ENCODE assay signal across 8 cellular contexts in genomic region chr9:35813434-35814105, GRCh38. TPM values are rescaled to one million over a fixed set of nuclear protein-coding genes. Genes with fewer than 3 reads are reported as not detected.
A peak's percentile ranks its signal among the peaks of the same experiment; 100 is the strongest.
DNase-seq lines count a peak whose midpoint lies in the region; ATAC-seq and TF ChIP-seq lines count a peak whose summit lies in the region.

No MANE protein-coding gene starts in this region.

- no peaks in the 10 kb centered on the region for H3K27me3 ChIP-seq in heart right ventricle
- H3K27me3 ChIP-seq in gastroesophageal sphincter: no peaks in the 10 kb centered on the region
- H3K27me3 ChIP-seq in skeletal muscle tissue (ENCODE audit: control insufficient read depth in 3 of 3, insufficient read depth in 3 of 3, low read length in 3 of 3): no peaks in the 10 kb centered on the region

- TF ChIP-seq EP300 in gastroesophageal sphincter (IDR thresholded peaks at IDR 0.05): no peak

- no peak for DNase-seq in heart right ventricle
- no peak for DNase-seq in left cardiac atrium
- DNase-seq in SW480 (ENCODE audit: low spot score): peak; percentile 57
- no peak for DNase-seq in occipital lobe (lab: John Stamatoyannopoulos, UW)
- DNase-seq in MV-4-11 (lab: John Stamatoyannopoulos, UW): no peak

- H3K9ac ChIP-seq in skeletal muscle tissue (ENCODE audit: low read depth in 1 of 3, low read length in 3 of 3): peak overlapping the region in 2 of 3 donors; percentile 93 to 99

- H3K27ac ChIP-seq in heart right ventricle: peak overlapping the region in 9 of 10 donors; percentile 97 to 100 (median 99)
- H3K27ac ChIP-seq in gastroesophageal sphincter: peak overlapping the region; percentile 94 to 98 (median 98)
- peak overlapping the region; percentile 92 for H3K27ac ChIP-seq in skeletal muscle tissue (ENCODE audit: low read depth, low read length)

- peak in 5 of 9 donors; percentile 13 to 41 (median 19) for TF ChIP-seq CTCF in heart right ventricle (IDR thresholded peaks at IDR 0.05)
- TF ChIP-seq CTCF in gastroesophageal sphincter (IDR thresholded peaks at IDR 0.05): peak in 1 of 4 experiments; percentile 32

- no peak for TF ChIP-seq POLR2A in gastroesophageal sphincter (IDR thresholded peaks at IDR 0.05)

- ATAC-seq in heart right ventricle: no peak
- ATAC-seq in left cardiac atrium: no peak
- ATAC-seq in gastroesophageal sphincter: no peak
- ATAC-seq in HG02588 (IDR thresholded peaks at IDR 0.05; ENCODE audit: unreplicated experiment): no peak

- intact Hi-C loops in heart right ventricle (cut with DNase I): loop anchor here in 5 of 10 donors (1.0 to 10.0 kb wide), 6 partner anchors 22 to 159 kb away; partner anchors contain the start of genes CCDC107 (in 3 of the 5), RMRP (in 3 of the 5), NPR2 (in 2 of the 5) and SIT1 (in 2 of the 5)
- intact Hi-C loops in left cardiac atrium (cut with DNase I): loop anchor here in 1 of 2 donors (2.0 kb wide), 1 partner anchor 15 kb away; the partner anchor contains the start of genes FAM221B and TMEM8B

- 70 to 73% methylated on average over 10 of the region's 10 CpGs for WGBS in heart right ventricle, 2 donors
- WGBS in gastroesophageal sphincter (ENCODE audit: low coverage in 1 of 2), 2 donors: 66 to 72% methylated on average over 2 of the region's 10 CpGs

- peaks cover 0 to 18% (median 8%) of the 10 kb centered on the region in 9 donors for H3K36me3 ChIP-seq in heart right ventricle
- peaks cover 0 to 19% of the 10 kb centered on the region in 2 donors for H3K36me3 ChIP-seq in gastroesophageal sphincter
- H3K36me3 ChIP-seq in skeletal muscle tissue (ENCODE audit: control insufficient read depth in 3 of 3, insufficient read depth in 3 of 3, low read length in 3 of 3): peaks cover 9 to 11% (median 10%) of the 10 kb centered on the region in 3 donors

- H3K4me3 ChIP-seq in heart right ventricle (peak overlapping the region in 6 of 10 donors; percentile 81 to 99 (median 97)), gastroesophageal sphincter (no peak overlapping the region), skeletal muscle tissue (ENCODE audit: low read length in 3 of 3) (peak overlapping the region; percentile 42 to 93 (median 66))

- H3K4me1 ChIP-seq in heart right ventricle (peaks cover 0 to 43% (median 35%) of the 10 kb centered on the region in 9 donors), gastroesophageal sphincter (peaks cover 0 to 47% (median 22%) of the 10 kb centered on the region in 3 donors), skeletal muscle tissue (ENCODE audit: control insufficient read depth in 3 of 3, insufficient read depth in 3 of 3, low read length in 3 of 3) (peaks cover 36 to 41% (median 37%) of the 10 kb centered on the region in 3 donors)

- H3K9me3 ChIP-seq in heart right ventricle: no peaks in the 10 kb centered on the region
- H3K9me3 ChIP-seq in gastroesophageal sphincter: no peaks in the 10 kb centered on the region
- H3K9me3 ChIP-seq in skeletal muscle tissue (ENCODE audit: control insufficient read depth in 3 of 3, low read length in 3 of 3): no peaks in the 10 kb centered on the region

RNA-seq across cellular contexts. Expression of gene HINT2, which starts 1.3 kb away (rescaled TPM):
- total RNA-seq in heart right ventricle: 10 to 100 TPM; 56.8 to 83.1 (median 76.7) TPM
- polyA plus RNA-seq in heart right ventricle: 100 to 1,000 TPM in 1 of 2 donors, 10 to 100 TPM in 1; 69.9 to 120 TPM
- 10 to 100 TPM; 53.4 to 54.3 TPM for total RNA-seq in left cardiac atrium
- total RNA-seq in gastroesophageal sphincter: 10 to 100 TPM; 12.7 to 29.4 (median 18.7) TPM
- total RNA-seq in skeletal muscle tissue: 25.1 TPM
- 7.0 TPM for total RNA-seq in occipital lobe

RNA-seq across cellular contexts. Expression of gene SPAG8, which starts 1.5 kb away (rescaled TPM):
- total RNA-seq in heart right ventricle (1 to 10 TPM in 9 of 10 donors, under 1 TPM in 1; 0.86 to 4.2 (median 2.9) TPM), left cardiac atrium (1 to 10 TPM; 1.3 to 1.9 TPM), gastroesophageal sphincter (1 to 10 TPM in 3 of 4 donors, under 1 TPM in 1; 0.81 to 2.1 (median 1.4) TPM), skeletal muscle tissue (0.52 TPM), occipital lobe (4.7 TPM)
- 1 to 10 TPM in 1 of 2 donors, under 1 TPM in 1; 0.84 to 6.0 TPM for polyA plus RNA-seq in heart right ventricle

RNA-seq across cellular contexts. Expression of gene FAM221B, which starts 15.0 kb away (rescaled TPM):
- not detected for total RNA-seq in heart right ventricle
- not detected for polyA plus RNA-seq in heart right ventricle
- total RNA-seq in left cardiac atrium: not detected
- not detected for total RNA-seq in gastroesophageal sphincter
- not detected for total RNA-seq in skeletal muscle tissue
- not detected for total RNA-seq in occipital lobe

RNA-seq across cellular contexts. Expression of gene TMEM8B, which starts 15.5 kb away (rescaled TPM):
- 10 to 100 TPM; 13.6 to 22.9 (median 20.5) TPM for total RNA-seq in heart right ventricle
- 1 to 10 TPM; 6.7 to 8.0 TPM for polyA plus RNA-seq in heart right ventricle
- total RNA-seq in left cardiac atrium: 10 to 100 TPM; 14.7 to 15.6 TPM
- total RNA-seq in gastroesophageal sphincter: 10 to 100 TPM; 11.7 to 23.8 (median 18.6) TPM
- total RNA-seq in skeletal muscle tissue: 2.6 TPM
- 5.6 TPM for total RNA-seq in occipital lobe

RNA-seq across cellular contexts. Expression of gene NPR2, which starts 22.2 kb away (rescaled TPM):
- total RNA-seq in heart right ventricle: 10 to 100 TPM; 18.9 to 26.4 (median 20.8) TPM
- polyA plus RNA-seq in heart right ventricle: 10 to 100 TPM; 13.5 to 25.5 TPM
- 10 to 100 TPM; 21.1 to 24.3 TPM for total RNA-seq in left cardiac atrium
- total RNA-seq in gastroesophageal sphincter: 10 to 100 TPM; 12.7 to 39.3 (median 34.5) TPM
- total RNA-seq in skeletal muscle tissue: 7.3 TPM
- 11.2 TPM for total RNA-seq in occipital lobe

Comparison
In these comparisons a context has a peak if more than half of its experiments do, and no peak if none do; other contexts are left out.
1. H3K4me3 ChIP-seq: peak in heart right ventricle (6 of 10) and skeletal muscle tissue (3 of 3); none in gastroesophageal sphincter (0 of 2).
2. Peak in every context shown above with its lines, with median percentiles within 50 percentile points of each other: H3K27ac ChIP-seq.